Comparison of ENCODE assay signal across 9 cellular contexts in the genomic region with DNA sequence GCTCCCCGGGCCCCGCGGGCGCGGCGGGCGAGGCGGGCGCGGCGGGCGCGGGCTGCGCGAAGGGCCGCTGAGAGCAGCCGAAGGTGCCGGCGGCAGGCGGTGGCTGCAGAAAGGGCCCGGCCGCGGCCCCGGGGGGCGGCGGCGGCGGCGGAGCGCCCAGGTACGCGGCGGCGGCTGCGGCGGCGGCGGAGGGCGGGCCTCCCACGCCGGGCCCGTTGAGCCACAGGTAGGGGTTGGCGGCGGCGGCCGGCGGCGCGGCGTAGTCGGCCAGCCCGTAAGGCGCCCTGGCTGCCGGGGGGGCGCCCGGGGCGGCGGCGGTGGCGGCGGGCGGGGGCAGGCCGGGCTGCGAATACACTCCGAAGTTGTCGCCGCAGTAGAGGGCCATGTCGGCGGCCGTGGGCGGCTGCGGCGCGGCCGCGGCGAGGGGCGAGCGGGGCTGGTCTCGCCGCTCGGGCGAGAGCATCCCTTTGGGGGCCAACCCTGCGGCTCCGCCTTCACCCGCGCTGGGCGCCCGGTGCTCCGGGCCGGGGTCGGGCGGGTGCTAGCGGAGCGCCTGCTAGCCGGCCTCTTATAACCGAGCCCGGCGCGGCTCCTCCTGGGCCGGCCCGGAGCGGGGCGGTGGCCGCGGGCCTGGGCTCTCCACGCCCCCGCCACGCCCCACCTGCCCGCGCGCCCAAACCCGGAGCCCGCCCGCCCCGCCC. TPM values are rescaled to one million over a fixed set of nuclear protein-coding genes. Genes with fewer than 3 reads are reported as not detected.
DNase-seq lines count a peak whose midpoint lies in the region; ATAC-seq and TF ChIP-seq lines count a peak whose summit lies in the region.
"Had no signal": no experiment of that assay in that cellular context is flagged by ENCODE, and none has a peak within 500 bp of the region (broad histone marks: within the 10 kb centered on the region; RNA-seq: fewer than 3 reads in every experiment).

Gene FOXI3, minus strand, starts transcription at position 543 of the 701 bp plus-strand sequence. Its CDS starts 158 bp downstream, at position 385.

- DNase-seq in DMS 273 (lab: John Stamatoyannopoulos, UW; ENCODE audit: unreplicated experiment) (peak; percentile 67), DMS 273 treated with DMSO at 0.1 percent for 48 hours (lab: John Stamatoyannopoulos, UW) (no peak), posterior vena cava (ENCODE audit: low spot score) (no peak), MV-4-11 (lab: John Stamatoyannopoulos, UW) (no peak), NCI-H1694 treated with DMSO at 0.1 percent for 48 hours (lab: John Stamatoyannopoulos, UW) (no peak)

- peaks cover 5% of the 10 kb centered on the region for H3K4me1 Mint-ChIP-seq in T-helper 1 cell treated with Interleukin-12 subunit alpha and Interleukin-12 subunit beta and Interleukin-4 antibody, amounts not matched to agents 30 μg/mL and 1 μg/mL, for 36 hours (ENCODE audit: low read depth)
- peaks cover 6% of the 10 kb centered on the region for H3K4me1 Mint-ChIP-seq in stimulated activated memory B cell treated with anti-CD40 and anti-IgM and Interleukin-4, amounts not matched to agents 10 μg/mL and 1 μg/mL and 100 μg/mL, for 72 hours

- intact Hi-C loops in posterior vena cava (cut with DNase I) = no loop called here

- no peak for TF ChIP-seq POLR2A in gastroesophageal sphincter (IDR thresholded peaks at IDR 0.05)

- H3K27me3 ChIP-seq in gastroesophageal sphincter = peaks cover 98% of the 10 kb centered on the region

- TF ChIP-seq EP300 in gastroesophageal sphincter (IDR thresholded peaks at IDR 0.05) = no peak

- no peak for TF ChIP-seq CTCF in gastroesophageal sphincter (IDR thresholded peaks at IDR 0.05)

- no peak within 1 kb of the TSS for H3K27ac ChIP-seq in gastroesophageal sphincter
- H3K27ac ChIP-seq: 22Rv1 had no signal

- no peaks in the 10 kb centered on the region for H3K36me3 ChIP-seq in gastroesophageal sphincter

- peaks cover 68% of the 10 kb centered on the region for H3K27me3 Mint-ChIP-seq in T-helper 1 cell treated with Interleukin-12 subunit alpha and Interleukin-12 subunit beta and Interleukin-4 antibody, amounts not matched to agents 30 μg/mL and 1 μg/mL, for 36 hours (ENCODE audit: low read depth)
- H3K27me3 Mint-ChIP-seq in stimulated activated memory B cell treated with anti-CD40 and anti-IgM and Interleukin-4, amounts not matched to agents 10 μg/mL and 1 μg/mL and 100 μg/mL, for 72 hours = peaks cover 68% of the 10 kb centered on the region

- H3K9me3 ChIP-seq in gastroesophageal sphincter = no peaks in the 10 kb centered on the region

- no peaks in the 10 kb centered on the region for H3K36me3 Mint-ChIP-seq in T-helper 1 cell treated with Interleukin-12 subunit alpha and Interleukin-12 subunit beta and Interleukin-4 antibody, amounts not matched to agents 30 μg/mL and 1 μg/mL, for 36 hours (ENCODE audit: low read depth)
- no peaks in the 10 kb centered on the region for H3K36me3 Mint-ChIP-seq in stimulated activated memory B cell treated with anti-CD40 and anti-IgM and Interleukin-4, amounts not matched to agents 10 μg/mL and 1 μg/mL and 100 μg/mL, for 72 hours

- H3K4me3 Mint-ChIP-seq in T-helper 1 cell treated with Interleukin-12 subunit alpha and Interleukin-12 subunit beta and Interleukin-4 antibody, amounts not matched to agents 30 μg/mL and 1 μg/mL, for 36 hours = peak within 1 kb of the TSS; percentile 72
- peak within 1 kb of the TSS; percentile 72 for H3K4me3 Mint-ChIP-seq in stimulated activated memory B cell treated with anti-CD40 and anti-IgM and Interleukin-4, amounts not matched to agents 10 μg/mL and 1 μg/mL and 100 μg/mL, for 72 hours

- H3K4me3 ChIP-seq in gastroesophageal sphincter = peak within 1 kb of the TSS in 1 of 2 donors; percentile 51

- WGBS in gastroesophageal sphincter (ENCODE audit: low coverage in 1 of 2), 2 donors = no CpG with 5 or more reads among the region's 116 CpGs

- no peak within 1 kb of the TSS for H3K27ac Mint-ChIP-seq in T-helper 1 cell treated with Interleukin-12 subunit alpha and Interleukin-12 subunit beta and Interleukin-4 antibody, amounts not matched to agents 30 μg/mL and 1 μg/mL, for 36 hours
- H3K27ac Mint-ChIP-seq in stimulated activated memory B cell treated with anti-CD40 and anti-IgM and Interleukin-4, amounts not matched to agents 10 μg/mL and 1 μg/mL and 100 μg/mL, for 72 hours = no peak within 1 kb of the TSS

- peaks cover 0 to 16% (median 0%) of the 10 kb centered on the region in 3 donors for H3K4me1 ChIP-seq in gastroesophageal sphincter

- no peaks in the 10 kb centered on the region for H3K9me3 Mint-ChIP-seq in T-helper 1 cell treated with Interleukin-12 subunit alpha and Interleukin-12 subunit beta and Interleukin-4 antibody, amounts not matched to agents 30 μg/mL and 1 μg/mL, for 36 hours
- H3K9me3 Mint-ChIP-seq in stimulated activated memory B cell treated with anti-CD40 and anti-IgM and Interleukin-4, amounts not matched to agents 10 μg/mL and 1 μg/mL and 100 μg/mL, for 72 hours = no peaks in the 10 kb centered on the region

- ATAC-seq in gastroesophageal sphincter = peak; percentile 28
- peak; percentile 63 for ATAC-seq in stimulated activated memory B cell treated with anti-CD40 and anti-IgM and Interleukin-4, amounts not matched to agents 10 μg/mL and 1 μg/mL and 100 μg/mL, for 72 hours

RNA-seq across cellular contexts. Expression of gene FOXI3, which starts in this region (rescaled TPM):
- total RNA-seq in gastroesophageal sphincter (not detected), posterior vena cava (not detected)

Comparison
In these comparisons a context has a peak if more than half of its experiments do, and no peak if none do; other contexts are left out.
1. Peak in ATAC-seq in gastroesophageal sphincter; RNA of the gene not detected or under 1 TPM.